ENCODE assay signal across 9 cellular contexts in genomic region chr10:61964059-61964709, GRCh38.
DNase-seq lines count a peak whose midpoint lies in the region; ATAC-seq, FAIRE-seq and TF ChIP-seq lines count a peak whose summit lies in the region.
"Had no signal": no experiment of that assay in that cellular context is flagged by ENCODE, and none has a peak within 500 bp of the region (broad histone marks: within the 10 kb centered on the region; RNA-seq: fewer than 3 reads in every experiment).

No MANE protein-coding gene starts in this region.

- peak overlapping the region; percentile 19 to 78 for H3K27ac ChIP-seq in coronary artery
- H3K27ac ChIP-seq in psoas muscle = peak overlapping the region; percentile 39
- H3K27ac ChIP-seq in pancreas = no peak overlapping the region

- TF ChIP-seq CTCF in coronary artery (IDR thresholded peaks at IDR 0.05) (no peak), psoas muscle (IDR thresholded peaks at IDR 0.05) (no peak), pancreas (IDR thresholded peaks at IDR 0.05) (no peak)

- intact Hi-C loops in psoas muscle (cut with DNase I) (no loop called here), pancreas (cut with DNase I) (no loop called here)

- H3K4me1 ChIP-seq in psoas muscle (peaks cover 32% of the 10 kb centered on the region), pancreas (peaks cover 0 to 10% (median 0%) of the 10 kb centered on the region in 3 donors)

- peak overlapping the region; percentile 30 to 87 (median 70) for H3K4me3 Mint-ChIP-seq in IgD-negative memory B cell

- H3K9me3 ChIP-seq in psoas muscle (no peaks in the 10 kb centered on the region), pancreas (no peaks in the 10 kb centered on the region)

- H3K4me1 Mint-ChIP-seq in IgD-negative memory B cell = peaks cover 52 to 74% (median 62%) of the 10 kb centered on the region in 3 donors

- H3K27me3 ChIP-seq in psoas muscle (ENCODE audit: insufficient read depth in 3 of 3, low read length in 2 of 3) = no peaks in the 10 kb centered on the region
- H3K27me3 ChIP-seq in pancreas = no peaks in the 10 kb centered on the region

- no peak for DNase-seq in coronary artery (ENCODE audit: low spot score)
- DNase-seq in psoas muscle = no peak
- DNase-seq in pancreas = no peak
- DNase-seq in DMS114 treated with DMSO at 0.1 percent for 48 hours (lab: John Stamatoyannopoulos, UW; ENCODE audit: unreplicated experiment) = no peak
- DNase-seq: PC-3 had no signal

- H3K36me3 Mint-ChIP-seq in IgD-negative memory B cell = peaks cover 12% of the 10 kb centered on the region

- FAIRE-seq in pancreas (lab: Jason Lieb, UNC) = no peak

- WGBS in psoas muscle, 3 donors = 14 to 37% (median 19%) methylated on average over 3 of the region's 3 CpGs
- 30 to 37% methylated on average over 3 of the region's 3 CpGs for WGBS in pancreas, 2 donors

- H3K27me3 Mint-ChIP-seq in IgD-negative memory B cell = no peaks in the 10 kb centered on the region

- H3K27ac Mint-ChIP-seq in IgD-negative memory B cell = peak overlapping the region; percentile 91 to 98 (median 91)

- H3K36me3 ChIP-seq in psoas muscle (ENCODE audit: insufficient read depth in 1 of 2, low read depth in 1 of 2) (no peaks in the 10 kb centered on the region), pancreas (no peaks in the 10 kb centered on the region)

- peak; percentile 25 for TF ChIP-seq POLR2A in GM18526 (IDR thresholded peaks at IDR 0.05; ENCODE audit: extremely low read depth, insufficient read length)

- H3K4me3 ChIP-seq in coronary artery = peak overlapping the region; percentile 54
- peak overlapping the region; percentile 45 for H3K4me3 ChIP-seq in psoas muscle
- no peak overlapping the region for H3K4me3 ChIP-seq in pancreas

- peak in 3 of 4 donors; percentile 52 to 53 (median 52) for ATAC-seq in psoas muscle
- no peak for ATAC-seq in pancreas
- no peak for ATAC-seq in HG03135 (IDR thresholded peaks at IDR 0.05; ENCODE audit: unreplicated experiment)
- ATAC-seq in HG02981 (IDR thresholded peaks at IDR 0.05; ENCODE audit: unreplicated experiment) = no peak
- ATAC-seq: PC-3 had no signal

- H3K9me3 Mint-ChIP-seq in IgD-negative memory B cell = no peaks in the 10 kb centered on the region

Comparison
In these comparisons a context has a peak if more than half of its experiments do, and no peak if none do; other contexts are left out.
1. H3K27ac ChIP-seq: peak in coronary artery (2 of 2) and psoas muscle (single experiment); none in pancreas (0 of 4).
2. H3K4me3 ChIP-seq: peak in coronary artery (single experiment) and psoas muscle (single experiment); none in pancreas (0 of 4).
3. ATAC-seq: peak in psoas muscle (3 of 4); none in pancreas (0 of 4), HG03135 (single experiment) and HG02981 (single experiment).